Comparison of ENCODE assay signal across 1 cellular context in the genomic region with DNA sequence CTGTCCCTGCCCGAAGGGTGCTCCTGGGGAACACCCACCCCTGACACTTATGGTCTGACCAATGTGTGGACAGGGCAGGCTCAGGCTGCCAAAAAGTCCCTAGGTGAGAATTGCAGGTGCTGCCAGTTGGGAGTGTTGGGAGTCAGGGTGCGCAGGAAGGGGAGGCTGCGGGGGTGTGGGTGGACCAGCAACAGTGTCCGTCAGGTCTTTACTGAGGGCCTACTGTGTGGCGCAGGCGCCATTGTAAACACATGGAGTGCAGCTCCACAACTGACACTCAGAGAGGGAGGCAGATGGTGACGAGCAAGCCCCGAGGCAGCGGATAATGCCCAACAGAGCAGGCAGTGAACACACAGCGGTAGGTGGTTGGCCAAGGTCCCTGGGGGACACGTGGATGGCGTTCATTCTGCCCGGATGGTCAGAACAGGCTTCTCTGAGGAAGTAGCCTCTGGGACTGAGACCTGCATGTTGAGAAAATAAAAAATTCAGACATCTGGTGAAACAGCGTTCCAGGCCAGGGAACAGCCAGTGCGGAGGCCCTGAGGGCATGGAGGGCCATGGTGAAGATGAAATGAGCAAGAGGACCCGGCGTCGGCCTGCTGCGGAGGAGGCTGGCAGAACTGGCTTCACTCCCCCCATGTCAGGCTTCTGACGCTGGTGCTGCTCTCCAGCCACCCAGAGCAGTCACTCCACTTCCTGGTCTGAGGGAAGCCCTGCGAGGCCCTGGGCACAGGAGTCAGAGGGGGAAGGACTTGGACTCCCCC.
TF ChIP-seq lines count a peak whose summit lies in the region.

No MANE protein-coding gene starts in this region.

TF ChIP-seq in H1, 55 proteins besides CTCF, POLR2A, EP300 and RAD21:
- no peak for TF ChIP-seq CHD1 (IDR thresholded peaks at IDR 0.05; ENCODE audit: low read depth, low read length)
- TF ChIP-seq, protein P1, sequence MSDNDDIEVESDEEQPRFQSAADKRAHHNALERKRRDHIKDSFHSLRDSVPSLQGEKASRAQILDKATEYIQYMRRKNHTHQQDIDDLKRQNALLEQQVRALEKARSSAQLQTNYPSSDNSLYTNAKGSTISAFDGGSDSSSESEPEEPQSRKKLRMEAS (IDR thresholded peaks at IDR 0.05), result no peak
- TF ChIP-seq SP2 (IDR thresholded peaks at IDR 0.05; ENCODE audit: low read length), result no peak
- no peak for TF ChIP-seq BCL11A (IDR thresholded peaks at IDR 0.05; ENCODE audit: low read depth in 2 of 2, low read length in 2 of 2)
- no peak for TF ChIP-seq GTF2F1 (IDR thresholded peaks at IDR 0.05; ENCODE audit: borderline replicate concordance, low read depth, low read length)
- TF ChIP-seq HDAC6 (IDR thresholded peaks at IDR 0.05; ENCODE audit: low read depth, low read length), result no peak
- TF ChIP-seq POLR2AphosphoS5 (IDR thresholded peaks at IDR 0.05; ENCODE audit: low read depth, low read length), result no peak
- TF ChIP-seq USF2 (IDR thresholded peaks at IDR 0.05; ENCODE audit: low read length), result no peak
